ENCODE assay signal across 9 cellular contexts in genomic region chr1:219567341-219567947, GRCh38. TPM values are rescaled to one million over a fixed set of nuclear protein-coding genes. Genes with fewer than 3 reads are reported as not detected.
DNase-seq lines count a peak whose midpoint lies in the region; ATAC-seq and TF ChIP-seq lines count a peak whose summit lies in the region.
"Had no signal": no experiment of that assay in that cellular context is flagged by ENCODE, and none has a peak within 500 bp of the region (broad histone marks: within the 10 kb centered on the region; RNA-seq: fewer than 3 reads in every experiment).

No MANE protein-coding gene starts in this region.

- H3K36me3 Mint-ChIP-seq in chondrocyte (ENCODE audit: low read depth), result no peaks in the 10 kb centered on the region
- H3K36me3 Mint-ChIP-seq in nephron (ENCODE audit: low read depth), result no peaks in the 10 kb centered on the region
- H3K36me3 Mint-ChIP-seq: naive B cell had no signal

- intact Hi-C loops in posterior vena cava (cut with DNase I), result loop anchor here in 1 of 2 donors (10.0 kb wide), 1 partner anchor 1233 kb away; no protein-coding TSS in a partner anchor

- no peak overlapping the region for H3K27ac Mint-ChIP-seq in chondrocyte (ENCODE audit: unreplicated experiment)
- peak overlapping the region; percentile 83 to 90 (median 85) for H3K27ac Mint-ChIP-seq in nephron
- H3K27ac Mint-ChIP-seq: naive B cell had no signal

- H3K27me3 Mint-ChIP-seq in chondrocyte (ENCODE audit: low read depth) (no peaks in the 10 kb centered on the region), nephron (ENCODE audit: low read depth) (no peaks in the 10 kb centered on the region)

- TF ChIP-seq CTCF in GM12865 (IDR thresholded peaks at IDR 0.05; ENCODE audit: insufficient read depth, low read depth, low read length, missing control alignments) (peak; percentile 64), chondrocyte (IDR thresholded peaks at IDR 0.05) (peak; percentile 91), nephron (IDR thresholded peaks at IDR 0.05; ENCODE audit: unreplicated experiment in 3 of 3) (peak; percentile 73 to 85 (median 80))

- ATAC-seq in HG02759 (IDR thresholded peaks at IDR 0.05; ENCODE audit: unreplicated experiment), result peak; percentile 73
- no peak for ATAC-seq in HG02642 (IDR thresholded peaks at IDR 0.05; ENCODE audit: poor library complexity, unreplicated experiment)

- DNase-seq in GM12865 (ENCODE audit: low read depth) (peak; percentile 72), NCI-H2227 (lab: John Stamatoyannopoulos, UW; ENCODE audit: unreplicated experiment) (peak; percentile 66), chondrocyte (ENCODE audit: low spot score) (no peak), posterior vena cava (ENCODE audit: low spot score) (no peak), retina (no peak)
- DNase-seq: naive B cell had no signal

- no peak overlapping the region for H3K4me3 ChIP-seq in GM12865 (ENCODE audit: low read depth, low read length)

- no peak overlapping the region for H3K4me3 Mint-ChIP-seq in chondrocyte (ENCODE audit: unreplicated experiment)
- H3K4me3 Mint-ChIP-seq in nephron, result no peak overlapping the region
- H3K4me3 Mint-ChIP-seq: naive B cell had no signal

- H3K9me3 Mint-ChIP-seq in chondrocyte (ENCODE audit: low read depth) (no peaks in the 10 kb centered on the region), nephron (no peaks in the 10 kb centered on the region)
- H3K9me3 Mint-ChIP-seq: naive B cell had no signal

- H3K4me1 Mint-ChIP-seq in chondrocyte (ENCODE audit: low read depth), result peaks cover 9% of the 10 kb centered on the region
- H3K4me1 Mint-ChIP-seq in nephron, result peaks cover 72% of the 10 kb centered on the region
- H3K4me1 Mint-ChIP-seq: naive B cell had no signal

RNA-seq across cellular contexts. Expression of gene ZC3H11B, which starts 45.5 kb away (rescaled TPM):
- total RNA-seq in chondrocyte (0.17 to 0.29 TPM (median 0.28 TPM) in 3 replicates), posterior vena cava (not detected)

Comparison
In these comparisons a context has a peak if more than half of its experiments do, and no peak if none do; other contexts are left out.
1. DNase-seq: peak in GM12865 (single experiment) and NCI-H2227 (single experiment); none in chondrocyte (single experiment), posterior vena cava (single experiment) and retina (single experiment).
2. Peak in every context shown above with its lines, with median percentiles within 50 percentile points of each other: CTCF ChIP-seq.